ENCODE assay signal across 1 cellular context in genomic region chr15:65516997-65517865, GRCh38.
A peak's percentile ranks its signal among the peaks of the same experiment; 100 is the strongest.
TF ChIP-seq lines count a peak whose summit lies in the region.

TSS of gene DPP8 (minus strand) at chr15:65517689. CDS start at chr15:65512553, 5,136 bp downstream.

TF ChIP-seq in K562, 482 proteins besides CTCF, POLR2A, EP300 and RAD21 (continued from another document and continues in another):
- TF ChIP-seq PURB (CRISPR knock-in tag; IDR thresholded peaks at IDR 0.05; ENCODE audit: low read depth) (no peak), E2F6 (IDR thresholded peaks at IDR 0.05; ENCODE audit: borderline replicate concordance in 1 of 2, extremely low read depth in 1 of 2, insufficient read depth in 1 of 2, insufficient read length in 1 of 2, low read depth in 1 of 2, low read length in 1 of 2, poor library complexity in 1 of 2, severe bottlenecking in 1 of 2) (peak in 1 of 2 experiments; percentile 43), SIRT6 (IDR thresholded peaks at IDR 0.05; ENCODE audit: low read depth, low read length) (no peak), SMAD1 (IDR thresholded peaks at IDR 0.05; ENCODE audit: low read depth, low read length, partially characterized antibody) (peak; percentile 27), ZBTB1 (CRISPR knock-in tag; IDR thresholded peaks at IDR 0.05; ENCODE audit: borderline replicate concordance, low read depth) (peak; percentile 88), ZBTB8A (IDR thresholded peaks at IDR 0.05; ENCODE audit: partially characterized antibody) (no peak), HNRNPK (IDR thresholded peaks at IDR 0.05; ENCODE audit: low read depth, low read length, poor library complexity, severe bottlenecking) (no peak), EWSR1 (IDR thresholded peaks at IDR 0.05; ENCODE audit: borderline replicate concordance, low read depth, partially characterized antibody) (no peak), HINFP (tag; conservative IDR thresholded peaks at IDR 0.05; ENCODE audit: low read depth) (no peak), PTTG1 (tag; IDR thresholded peaks at IDR 0.05; ENCODE audit: low read depth) (no peak), CTBP1 (IDR thresholded peaks at IDR 0.05; ENCODE audit: borderline replicate concordance) (peak; percentile 72), NRF1 (conservative IDR thresholded peaks at IDR 0.05 in 1 of 2, IDR thresholded peaks at IDR 0.05 in 1 of 2) (peak; percentile 79 to 84), ZNF274 (IDR thresholded peaks at IDR 0.05; ENCODE audit: borderline replicate concordance, low read depth, low read length) (no peak; the same call in 1 of the 2 replicates), KAT2B (IDR thresholded peaks at IDR 0.05; ENCODE audit: low read depth, low read length) (no peak), ZNF830 (CRISPR knock-in tag; IDR thresholded peaks at IDR 0.05) (0 out of 2 replicates have a peak, but pooled peaks have one; percentile 55), JUND (IDR thresholded peaks at IDR 0.05; ENCODE audit: borderline replicate concordance, low read depth, low read length) (peak; percentile 72), JUND (tag; IDR thresholded peaks at IDR 0.05; ENCODE audit: borderline replicate concordance, low read depth, low read length) (no peak), BRCA1 (IDR thresholded peaks at IDR 0.05) (no peak), BRCA1 (CRISPR knock-in tag; IDR thresholded peaks at IDR 0.05) (no peak), TSC22D4 (tag; IDR thresholded peaks at IDR 0.05) (no peak), YBX1 (IDR thresholded peaks at IDR 0.05) (no peak), MCM2 (IDR thresholded peaks at IDR 0.05; ENCODE audit: low read depth) (no peak), KDM5B (IDR thresholded peaks at IDR 0.05; ENCODE audit: insufficient replicate concordance, low read depth, low read length) (peak; percentile 64), ZNF740 (CRISPR knock-in tag; IDR thresholded peaks at IDR 0.05) (peak; percentile 100), ZNF740 (tag; IDR thresholded peaks at IDR 0.05) (peak in 1 of 2 experiments; percentile 95; a peak in 2 of 4 replicates), VEZF1 (CRISPR knock-in tag; IDR thresholded peaks at IDR 0.05) (peak; percentile 89), XRCC3 (IDR thresholded peaks at IDR 0.05) (no peak), ATF6 (CRISPR knock-in tag; IDR thresholded peaks at IDR 0.05) (peak; percentile 90; the same call in 1 of the 2 replicates), TAL1 (IDR thresholded peaks at IDR 0.05) (no peak), HDAC1 (IDR thresholded peaks at IDR 0.05) (peak in 1 of 2 experiments; percentile 92; a peak in 2 of 4 replicates), ZBTB17 (CRISPR knock-in tag; IDR thresholded peaks at IDR 0.05) (peak; percentile 94), GABPA (tag; conservative IDR thresholded peaks at IDR 0.05; ENCODE audit: low read depth) (peak; percentile 98), ZNF431 (CRISPR knock-in tag; IDR thresholded peaks at IDR 0.05) (peak; percentile 72), PCBP1 (IDR thresholded peaks at IDR 0.05; ENCODE audit: low read depth, low read length, poor library complexity, severe bottlenecking) (peak; percentile 87), MITF (IDR thresholded peaks at IDR 0.05) (no peak), AFF4 (CRISPR knock-in tag; IDR thresholded peaks at IDR 0.05) (peak; percentile 85), NCOA1 (IDR thresholded peaks at IDR 0.05; ENCODE audit: low read depth) (peak; percentile 62), TCF7L2 (IDR thresholded peaks at IDR 0.05; ENCODE audit: low read depth, low read length) (0 out of 2 replicates have a peak, but pooled peaks have one; percentile 24), E2F4 (CRISPR knock-in tag; IDR thresholded peaks at IDR 0.05; ENCODE audit: low read depth) (peak; percentile 41; the same call in 1 of the 2 replicates), SIN3B (IDR thresholded peaks at IDR 0.05; ENCODE audit: low read depth) (peak; percentile 94), ZNF778 (CRISPR knock-in tag; IDR thresholded peaks at IDR 0.05) (no peak), CTCFL (IDR thresholded peaks at IDR 0.05; ENCODE audit: borderline replicate concordance, insufficient read depth, low read depth, low read length, poor library complexity, severe bottlenecking) (peak; percentile 69), CREB1 (IDR thresholded peaks at IDR 0.05) (peak; percentile 37; the same call in 1 of the 2 replicates), CREB1 (CRISPR knock-in tag; IDR thresholded peaks at IDR 0.05) (peak; percentile 78), THAP12 (CRISPR knock-in tag; IDR thresholded peaks at IDR 0.05) (peak; percentile 100)
